Comparison of ENCODE assay signal across 8 cellular contexts in the genomic region with DNA sequence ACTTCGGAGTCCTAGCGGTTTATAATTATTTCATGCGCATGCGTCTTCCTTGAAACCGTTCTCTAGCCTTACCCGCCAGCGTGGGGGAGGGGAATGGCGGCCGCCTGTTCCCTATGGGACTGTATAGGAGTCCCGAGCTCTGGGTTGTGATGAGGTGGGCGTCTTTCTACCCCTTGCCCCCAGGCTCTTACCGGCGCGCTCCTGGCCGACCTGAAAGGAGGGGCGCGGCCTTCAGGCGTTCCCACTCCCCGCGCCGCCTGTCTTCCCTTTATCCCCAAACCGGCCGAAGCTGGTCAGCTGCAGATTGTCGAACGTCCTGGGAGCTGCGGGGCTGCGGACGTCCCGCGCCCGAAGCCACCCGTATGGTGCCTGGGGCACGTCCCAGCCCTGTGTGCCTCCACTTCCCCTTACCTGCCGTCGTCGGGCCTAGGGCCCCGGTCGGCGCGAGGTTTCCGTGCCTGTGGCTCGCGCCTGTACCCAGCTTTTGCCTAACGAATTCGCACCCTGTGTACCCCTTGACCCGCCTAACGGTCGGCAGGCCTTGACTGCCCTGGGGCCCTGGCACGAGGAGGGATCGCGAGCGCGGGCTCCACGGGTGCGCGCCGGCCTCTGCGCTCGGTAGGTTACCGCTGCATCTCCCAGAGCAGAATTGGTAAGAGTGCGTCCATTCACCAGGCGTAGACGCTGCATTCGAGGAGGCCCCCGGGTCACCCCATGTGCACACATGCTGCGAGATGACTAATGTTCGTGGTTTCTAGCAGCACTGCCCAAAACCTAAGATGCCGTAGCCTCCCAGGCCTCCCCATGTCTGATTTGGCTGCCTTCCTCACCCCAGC. TPM values are rescaled to one million over a fixed set of nuclear protein-coding genes. Genes with fewer than 3 reads are reported as not detected.
DNase-seq lines count a peak whose midpoint lies in the region; ATAC-seq and TF ChIP-seq lines count a peak whose summit lies in the region.

No MANE protein-coding gene starts in this region.

- intact Hi-C loops in spleen (cut with DNase I; ENCODE audit: low total_unique reads), result loop anchor here (5.0 kb wide), 1 partner anchor 73 kb away; a partner anchor contains a TSS

- DNase-seq in NCI-H2196 (lab: John Stamatoyannopoulos, UW; ENCODE audit: unreplicated experiment), result peak; percentile 38
- DNase-seq in NCI-H2196 treated with DMSO at 0.1 percent for 48 hours (lab: John Stamatoyannopoulos, UW; ENCODE audit: unreplicated experiment), result no peak
- peak; percentile 81 for DNase-seq in SW480 (ENCODE audit: low spot score)
- DNase-seq in astrocyte of the spinal cord (ENCODE audit: low read depth, low spot score), result peak; percentile 90
- DNase-seq in spleen, result peak; percentile 92
- DNase-seq in KG1 (lab: John Stamatoyannopoulos, UW), result no peak

- no peaks in the 10 kb centered on the region for H3K9me3 ChIP-seq in iPS-20b (ENCODE audit: insufficient read depth, low read depth, low read length)
- H3K9me3 ChIP-seq in spleen, result no peaks in the 10 kb centered on the region

- no peaks in the 10 kb centered on the region for H3K27me3 ChIP-seq in iPS-20b (ENCODE audit: insufficient read depth, low read length)
- no peaks in the 10 kb centered on the region for H3K27me3 ChIP-seq in spleen (replicated peaks in 1 of 7)

- WGBS in spleen, 5 donors, result 2 to 18% (median 14%) methylated on average over 16 to 68 of the region's 68 CpGs; no CpG with 5 or more reads in 1 of the 5 donors

- H3K27ac ChIP-seq in iPS-20b (ENCODE audit: low read length), result peak overlapping the region; percentile 88
- peak overlapping the region; percentile 98 to 100 (median 100) for H3K27ac ChIP-seq in spleen

- TF ChIP-seq POLR2A in spleen (IDR thresholded peaks at IDR 0.05), result no peak

- ATAC-seq in HG03175 (IDR thresholded peaks at IDR 0.05; ENCODE audit: unreplicated experiment), result peak; percentile 6

- in situ Hi-C loops in astrocyte of the spinal cord (cut with HindIII; ENCODE audit: low sequenced_read_pairs), result no loop called here

- no peak for TF ChIP-seq CTCF in astrocyte of the spinal cord (IDR thresholded peaks at IDR 0.05; ENCODE audit: low read depth, low read length)
- TF ChIP-seq CTCF in spleen (IDR thresholded peaks at IDR 0.05 in 8 of 11, conservative IDR thresholded peaks at IDR 0.05 in 3 of 11), result peak in 3 of 11 experiments; percentile 2 to 31 (median 6)

- H3K9ac ChIP-seq in iPS-20b (ENCODE audit: low read depth, low read length), result peak overlapping the region; percentile 99

- H3K36me3 ChIP-seq in iPS-20b (ENCODE audit: insufficient read depth, low read depth, low read length) (peaks cover 35% of the 10 kb centered on the region), spleen (peaks cover 4 to 35% (median 25%) of the 10 kb centered on the region in 6 donors)

- H3K4me3 ChIP-seq in astrocyte of the spinal cord (ENCODE audit: low read depth, low read length) (peak overlapping the region; percentile 100), iPS-20b (ENCODE audit: low read length) (peak overlapping the region; percentile 96), spleen (peak overlapping the region; percentile 49 to 96 (median 84))

- H3K4me1 ChIP-seq in iPS-20b (ENCODE audit: insufficient read depth, low read length) (peaks cover 21% of the 10 kb centered on the region; the same call in 1 of the 2 replicates), spleen (peaks cover 38 to 48% (median 43%) of the 10 kb centered on the region in 6 donors)

RNA-seq across cellular contexts. Expression of a gene that starts 0.7 kb away (rescaled TPM):
- 100 to 1,000 TPM; 653 to 931 (median 803) TPM for total RNA-seq in spleen
- 100 to 1,000 TPM; 214 to 468 (median 451) TPM for polyA plus RNA-seq in spleen

RNA-seq across cellular contexts. Expression of a gene that starts 56.7 kb away (rescaled TPM):
- 1 to 10 TPM in 1 of 7 donors, not detected in 6; 1.6 TPM for total RNA-seq in spleen
- under 1 TPM in 1 of 3 donors, not detected in 2; 0.12 TPM for polyA plus RNA-seq in spleen

Comparison
In these comparisons a context has a peak if more than half of its experiments do, and no peak if none do; other contexts are left out.
1. DNase-seq: peak in NCI-H2196 (single experiment), SW480 (single experiment), astrocyte of the spinal cord (single experiment) and spleen (single experiment); none in NCI-H2196 treated with DMSO at 0.1 percent for 48 hours (single experiment) and KG1 (single experiment).
2. Peak in every context shown above with its lines, with median percentiles within 50 percentile points of each other: H3K4me3 ChIP-seq.